Comparison of ENCODE assay signal across 26 cellular contexts in the genomic region with DNA sequence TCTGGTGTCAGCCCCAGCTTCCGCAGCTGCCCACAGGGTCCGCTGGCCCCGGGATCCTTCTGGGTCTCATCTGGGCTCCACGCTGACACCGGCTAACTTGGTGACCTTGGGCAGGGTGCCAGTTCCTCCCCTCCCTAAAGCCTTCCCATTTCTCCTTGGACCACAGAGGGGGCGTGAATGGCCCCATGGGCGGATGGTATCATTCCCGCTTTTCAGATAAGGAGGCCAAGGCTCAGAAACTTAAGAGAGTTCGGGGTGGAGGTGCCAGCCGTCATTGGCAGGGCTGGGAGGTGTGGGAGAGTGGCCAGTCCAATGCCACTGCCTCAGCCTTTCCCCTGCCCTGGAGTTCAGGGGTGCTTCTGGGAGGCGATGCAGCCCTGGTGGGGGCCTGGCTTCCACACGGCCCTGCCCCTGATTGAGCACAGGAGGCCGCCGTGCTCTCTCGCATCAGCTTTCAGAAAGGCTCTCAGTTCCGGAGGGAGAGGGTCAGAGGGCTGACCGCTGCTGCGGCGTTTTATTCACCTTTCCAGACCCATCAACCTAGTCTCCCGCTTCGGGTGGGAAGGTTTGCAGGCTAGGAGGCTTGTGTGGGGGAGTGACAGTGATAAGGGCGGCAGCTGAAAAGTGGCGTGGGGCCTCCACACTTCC.
"Had no signal": no experiment of that assay in that cellular context is flagged by ENCODE, and none has a peak within 500 bp of the region (broad histone marks: within the 10 kb centered on the region; RNA-seq: fewer than 3 reads in every experiment).

No MANE protein-coding gene starts in this region.

- H3K36me3 ChIP-seq: ascending aorta, neutrophil, thoracic aorta had no signal

- H3K4me1 Mint-ChIP-seq: activated CD4-positive, alpha-beta T cell treated with anti-CD3 and anti-CD28 coated beads, Interleukin-2, amount 10 ng/mL, durations not matched to agents 7 days and 5 days; activated CD8-positive, alpha-beta memory T cell treated with anti-CD3 and anti-CD28 coated beads, Interleukin-2, amount 10 ng/mL, durations not matched to agents 7 days and 5 days; activated naive CD4-positive, alpha-beta T cell treated with anti-CD3 and anti-CD28 coated beads, Interleukin-2, amount 50 U/mL, for 24 hours had no signal

- H3K27ac Mint-ChIP-seq: activated CD4-positive, alpha-beta T cell treated with anti-CD3 and anti-CD28 coated beads, Interleukin-2, amount 10 ng/mL, durations not matched to agents 7 days and 5 days; activated CD8-positive, alpha-beta memory T cell treated with anti-CD3 and anti-CD28 coated beads, Interleukin-2, amount 10 ng/mL, durations not matched to agents 7 days and 5 days; activated CD8-positive, alpha-beta T cell treated with anti-CD3 and anti-CD28 coated beads for 36 hours; activated naive CD4-positive, alpha-beta T cell treated with anti-CD3 and anti-CD28 coated beads, Interleukin-2, amount 50 U/mL, for 24 hours; natural killer cell treated with Interleukin-12 subunit alpha and Interleukin-12 subunit beta and Interleukin-15 and Interleukin-18, amount 100 ng/mL, for 72 hours; type B pancreatic cell had no signal

- H3K9me3 ChIP-seq: ascending aorta, neutrophil, thoracic aorta, vagina had no signal

- H3K4me2 ChIP-seq: smooth muscle cell had no signal

- H3K9me3 Mint-ChIP-seq: activated naive CD4-positive, alpha-beta T cell treated with anti-CD3 and anti-CD28 coated beads, Interleukin-2, amount 50 U/mL, for 24 hours had no signal

- DNase-seq: activated CD4-positive, alpha-beta T cell treated with anti-CD3 and anti-CD28 coated beads, Interleukin-2, amount 10 ng/mL, durations not matched to agents 7 days and 5 days; activated CD4-positive, CD25-positive, alpha-beta regulatory T cell treated with anti-CD3 and anti-CD28 coated beads, Interleukin-2, amount 50 U/mL, for 72 hours; activated CD8-positive, alpha-beta memory T cell treated with anti-CD3 and anti-CD28 coated beads, Interleukin-2, amount 10 ng/mL, durations not matched to agents 7 days and 5 days; activated CD8-positive, alpha-beta T cell treated with anti-CD3 and anti-CD28 coated beads for 36 hours; activated effector memory CD4-positive, alpha-beta T cell treated with anti-CD3 and anti-CD28 coated beads, Interleukin-2, amount 50 U/mL, for 16 hours; activated T-cell treated with anti-CD3 and anti-CD28 coated beads for 4 hours; brain microvascular endothelial cell; cerebellar nuclear complex; head of caudate nucleus; islet precursor cell; mammary epithelial cell; midbrain; sigmoid colon; stimulated activated CD4-positive, alpha-beta T cell treated with anti-CD3 and anti-CD28 coated beads, Interleukin-2, amount 100 ng/mL, for 48 hours; stimulated activated naive CD4-positive, alpha-beta T cell had no signal

- H3K36me3 Mint-ChIP-seq: activated CD8-positive, alpha-beta memory T cell treated with anti-CD3 and anti-CD28 coated beads, Interleukin-2, amount 10 ng/mL, durations not matched to agents 7 days and 5 days had no signal

- H3K27ac ChIP-seq: ascending aorta, brain microvascular endothelial cell, coronary artery, gastroesophageal sphincter, neutrophil, sigmoid colon, thoracic aorta, vagina, VCaP had no signal

- H3K27me3 ChIP-seq: ascending aorta, brain microvascular endothelial cell, gastroesophageal sphincter, sigmoid colon, vagina had no signal

- ATAC-seq: activated CD8-positive, alpha-beta memory T cell treated with anti-CD3 and anti-CD28 coated beads, Interleukin-2, amount 10 ng/mL, durations not matched to agents 7 days and 5 days; activated CD8-positive, alpha-beta T cell treated with anti-CD3 and anti-CD28 coated beads for 36 hours; gastroesophageal sphincter; natural killer cell treated with Interleukin-12 subunit alpha and Interleukin-12 subunit beta and Interleukin-15 and Interleukin-18, amount 100 ng/mL, for 72 hours had no signal

- H3K4me3 ChIP-seq: ascending aorta, coronary artery, gastroesophageal sphincter, sigmoid colon, smooth muscle cell, thoracic aorta, vagina had no signal

- H3K4me3 Mint-ChIP-seq: activated CD4-positive, alpha-beta T cell treated with anti-CD3 and anti-CD28 coated beads, Interleukin-2, amount 10 ng/mL, durations not matched to agents 7 days and 5 days; activated CD8-positive, alpha-beta memory T cell treated with anti-CD3 and anti-CD28 coated beads, Interleukin-2, amount 10 ng/mL, durations not matched to agents 7 days and 5 days; activated CD8-positive, alpha-beta T cell treated with anti-CD3 and anti-CD28 coated beads for 36 hours; activated naive CD4-positive, alpha-beta T cell treated with anti-CD3 and anti-CD28 coated beads, Interleukin-2, amount 50 U/mL, for 24 hours; natural killer cell treated with Interleukin-12 subunit alpha and Interleukin-12 subunit beta and Interleukin-15 and Interleukin-18, amount 100 ng/mL, for 72 hours; type B pancreatic cell had no signal

- H3K4me1 ChIP-seq: vagina had no signal
